Comparison of ENCODE assay signal across 16 cellular contexts in genomic region chr2:20390524-20391123, GRCh38.
"Had no signal": no experiment of that assay in that cellular context is flagged by ENCODE, and none has a peak within 500 bp of the region (broad histone marks: within the 10 kb centered on the region; RNA-seq: fewer than 3 reads in every experiment).

No MANE protein-coding gene starts in this region.

- H3K4me1 ChIP-seq: parathyroid adenoma, tibial artery had no signal

- ATAC-seq: mucosa of descending colon; naive thymus-derived CD8-positive, alpha-beta T cell; WTC11 had no signal

- H3K27ac ChIP-seq: esophagus squamous epithelium, neutrophil, parathyroid adenoma, tibial artery had no signal

- H3K27me3 ChIP-seq: esophagus squamous epithelium had no signal

- H3K36me3 ChIP-seq: esophagus squamous epithelium, neutrophil, tibial artery had no signal

- H3K9me3 ChIP-seq: esophagus squamous epithelium, mucosa of descending colon, neutrophil, tibial artery had no signal

- H3K4me3 ChIP-seq: esophagus squamous epithelium, mucosa of descending colon, tibial artery had no signal

- DNase-seq: activated CD4-positive, alpha-beta memory T cell treated with anti-CD3 and anti-CD28 coated beads, Interleukin-2, amount 10 ng/mL, durations not matched to agents 7 days and 5 days; activated CD4-positive, alpha-beta T cell treated with anti-CD3 and anti-CD28 coated beads for 4 hours; activated naive CD4-positive, alpha-beta T cell treated with anti-CD3 and anti-CD28 coated beads, Interleukin-2, amount 10 ng/mL, durations not matched to agents 7 days and 5 days; activated T-cell treated with anti-CD3 and anti-CD28 coated beads, Interleukin-2, amount 50 U/mL, for 24 hours; effector CD8-positive, alpha-beta T cell; esophagus squamous epithelium; mesenchymal stem cell; mucosa of descending colon; naive thymus-derived CD8-positive, alpha-beta T cell; stimulated activated CD4-positive, alpha-beta T cell treated with anti-CD3 and anti-CD28 coated beads, Interleukin-2, amount 100 ng/mL, for 24 hours; stimulated activated naive CD4-positive, alpha-beta T cell treated with Interleukin-2 at 50 U/mL for 16 hours; substantia nigra; tibial artery had no signal
